Comparison of ENCODE assay signal across 1 cellular context in genomic region chr4:107683873-107684272, GRCh38.
TF ChIP-seq lines count a peak whose summit lies in the region.

No MANE protein-coding gene starts in this region.

TF ChIP-seq in HepG2, 621 proteins besides CTCF, POLR2A, EP300 and RAD21 (continued from another document and continues in another):
- TF ChIP-seq FOXP4 (CRISPR knock-in tag; IDR thresholded peaks at IDR 0.05) (peak; percentile 86), ZNF780A (CRISPR knock-in tag; IDR thresholded peaks at IDR 0.05) (no peak), MIER3 (CRISPR knock-in tag; IDR thresholded peaks at IDR 0.05; ENCODE audit: borderline replicate concordance) (no peak), MED1 (CRISPR knock-in tag; IDR thresholded peaks at IDR 0.05) (peak; percentile 57), ZBTB8A (CRISPR knock-in tag; IDR thresholded peaks at IDR 0.05; ENCODE audit: borderline replicate concordance, low read depth) (no peak), ZBTB40 (IDR thresholded peaks at IDR 0.05) (no peak), ZBTB40 (CRISPR knock-in tag; IDR thresholded peaks at IDR 0.05) (no peak), BRF2 (CRISPR knock-in tag; IDR thresholded peaks at IDR 0.05) (no peak), TIGD3 (CRISPR knock-in tag; IDR thresholded peaks at IDR 0.05; ENCODE audit: borderline replicate concordance) (no peak), KMT2B (CRISPR knock-in tag; IDR thresholded peaks at IDR 0.05) (no peak), ZNF577 (CRISPR knock-in tag; IDR thresholded peaks at IDR 0.05; ENCODE audit: borderline replicate concordance, low read depth) (no peak), SOX6 (IDR thresholded peaks at IDR 0.05) (no peak), SOX6 (CRISPR knock-in tag; IDR thresholded peaks at IDR 0.05) (peak; percentile 80), SP2 (CRISPR knock-in tag; IDR thresholded peaks at IDR 0.05) (no peak), ZHX2 (IDR thresholded peaks at IDR 0.05; ENCODE audit: low read depth) (no peak), ZHX2 (CRISPR knock-in tag; IDR thresholded peaks at IDR 0.05; ENCODE audit: borderline replicate concordance) (no peak), HOMEZ (CRISPR knock-in tag; IDR thresholded peaks at IDR 0.05; ENCODE audit: low read depth) (peak; percentile 44; the same call in 1 of the 2 replicates), ZNF263 (CRISPR knock-in tag; IDR thresholded peaks at IDR 0.05) (no peak), SMYD3 (CRISPR knock-in tag; IDR thresholded peaks at IDR 0.05) (no peak), FOXK2 (IDR thresholded peaks at IDR 0.05) (0 out of 2 replicates have a peak, but pooled peaks have one; percentile 44), ZNF839 (CRISPR knock-in tag; IDR thresholded peaks at IDR 0.05; ENCODE audit: borderline replicate concordance) (no peak), FOXA1 (IDR thresholded peaks at IDR 0.05) (peak; percentile 91), FOXA1 (CRISPR knock-in tag; IDR thresholded peaks at IDR 0.05) (peak; percentile 61), ZNF251 (CRISPR knock-in tag; IDR thresholded peaks at IDR 0.05) (no peak), SOX13 (IDR thresholded peaks at IDR 0.05) (no peak), SOX13 (CRISPR knock-in tag; conservative IDR thresholded peaks at IDR 0.05 in 1 of 2, IDR thresholded peaks at IDR 0.05 in 1 of 2) (peak in 1 of 2 experiments; percentile 84; a peak in 2 of 4 replicates), HOXA5 (CRISPR knock-in tag; IDR thresholded peaks at IDR 0.05) (no peak), FOXA3 (CRISPR knock-in tag; IDR thresholded peaks at IDR 0.05) (peak; percentile 92), FOXJ3 (CRISPR knock-in tag; IDR thresholded peaks at IDR 0.05; ENCODE audit: borderline replicate concordance) (peak; percentile 41; the same call in 1 of the 2 replicates), KLF11 (CRISPR knock-in tag; IDR thresholded peaks at IDR 0.05) (no peak), ZNF367 (CRISPR knock-in tag; IDR thresholded peaks at IDR 0.05; ENCODE audit: borderline replicate concordance) (no peak), THYN1 (CRISPR knock-in tag; IDR thresholded peaks at IDR 0.05; ENCODE audit: borderline replicate concordance, low read depth) (no peak), ZFP36L2 (CRISPR knock-in tag; IDR thresholded peaks at IDR 0.05) (no peak), GATAD1 (CRISPR knock-in tag; IDR thresholded peaks at IDR 0.05) (no peak), ZFP37 (CRISPR knock-in tag; IDR thresholded peaks at IDR 0.05; ENCODE audit: borderline replicate concordance) (no peak), ZBTB38 (CRISPR knock-in tag; IDR thresholded peaks at IDR 0.05) (no peak), CEBPB (IDR thresholded peaks at IDR 0.05; ENCODE audit: borderline replicate concordance, low read depth, low read length) (no peak), ZNF558 (CRISPR knock-in tag; IDR thresholded peaks at IDR 0.05; ENCODE audit: borderline replicate concordance) (no peak), MED13 (CRISPR knock-in tag; IDR thresholded peaks at IDR 0.05) (no peak), SALL2 (CRISPR knock-in tag; IDR thresholded peaks at IDR 0.05) (no peak), ZNF224 (CRISPR knock-in tag; IDR thresholded peaks at IDR 0.05) (no peak), REXO4 (CRISPR knock-in tag; IDR thresholded peaks at IDR 0.05; ENCODE audit: borderline replicate concordance) (no peak), ZNF121 (CRISPR knock-in tag; IDR thresholded peaks at IDR 0.05) (no peak), IKZF5 (CRISPR knock-in tag; IDR thresholded peaks at IDR 0.05) (no peak), ZNF282 (IDR thresholded peaks at IDR 0.05; ENCODE audit: partially characterized antibody) (no peak), ZNF678 (CRISPR knock-in tag; IDR thresholded peaks at IDR 0.05) (no peak)
